21 cellular contexts compared by ENCODE assay signal in genomic region chr7:40566879-40567278, GRCh38.
A peak's percentile ranks its signal among the peaks of the same experiment; 100 is the strongest.
DNase-seq lines count a peak whose midpoint lies in the region; ATAC-seq and TF ChIP-seq lines count a peak whose summit lies in the region.
"Had no signal": no experiment of that assay in that cellular context is flagged by ENCODE, and none has a peak within 500 bp of the region (broad histone marks: within the 10 kb centered on the region; RNA-seq: fewer than 3 reads in every experiment).

No MANE protein-coding gene starts in this region.

- no peak for TF ChIP-seq RAD21 in SK-N-SH (IDR thresholded peaks at IDR 0.05; ENCODE audit: low read length)

- H3K4me2 ChIP-seq in SK-N-SH: no peak overlapping the region
- peak overlapping the region; percentile 37; the same call in 1 of the 2 replicates for H3K4me2 ChIP-seq in DND-41 (ENCODE audit: insufficient read depth, low read length)
- H3K4me2 ChIP-seq: A549; BLaER1 treated with 17β-estradiol and CSF1 and Interleukin-3, amounts not matched to agents 10 nM and 100 nM had no signal

- H3K4me3 ChIP-seq in SK-N-SH (ENCODE audit: low read depth in 2 of 2, low read length in 1 of 2): no peak overlapping the region
- no peak overlapping the region for H3K4me3 ChIP-seq in DND-41 (ENCODE audit: low read depth in 1 of 2, low read length in 2 of 2)
- H3K4me3 ChIP-seq in transverse colon: no peak overlapping the region
- H3K4me3 ChIP-seq: A549; BLaER1 treated with 17β-estradiol and CSF1 and Interleukin-3, amounts not matched to agents 10 nM and 100 nM; GM12878 had no signal

- no peaks in the 10 kb centered on the region for H3K36me3 Mint-ChIP-seq in progenitor cell of endocrine pancreas (ENCODE audit: insufficient read depth)
- H3K36me3 Mint-ChIP-seq: CD8-positive, alpha-beta T cell had no signal

- H4K20me1 ChIP-seq in SK-N-SH (ENCODE audit: insufficient read depth) (no peaks in the 10 kb centered on the region), DND-41 (ENCODE audit: insufficient read depth, low read length) (no peaks in the 10 kb centered on the region)
- H4K20me1 ChIP-seq: BLaER1 treated with 17β-estradiol and CSF1 and Interleukin-3, amounts not matched to agents 10 nM and 100 nM had no signal

- H2AFZ ChIP-seq in SK-N-SH (ENCODE audit: low read depth) (no peak overlapping the region), DND-41 (ENCODE audit: low read depth, low read length) (peak overlapping the region; percentile 50; the same call in 1 of the 2 replicates)

- H3K9ac ChIP-seq in SK-N-SH: no peak overlapping the region
- peak overlapping the region; percentile 27; the same call in 1 of the 2 replicates for H3K9ac ChIP-seq in DND-41 (ENCODE audit: low read depth, low read length)
- H3K9ac ChIP-seq: BLaER1 treated with 17β-estradiol and CSF1 and Interleukin-3, amounts not matched to agents 10 nM and 100 nM had no signal

- no peak overlapping the region for H3K4me3 Mint-ChIP-seq in progenitor cell of endocrine pancreas (ENCODE audit: low read depth)
- H3K4me3 Mint-ChIP-seq: B cell; CD4-positive, alpha-beta T cell; CD8-positive, alpha-beta T cell had no signal

- TF ChIP-seq CTCF in SK-N-SH (IDR thresholded peaks at IDR 0.05) (no peak), DND-41 (IDR thresholded peaks at IDR 0.05; ENCODE audit: borderline replicate concordance, extremely low read depth, low read length, poor library complexity, severe bottlenecking) (no peak), progenitor cell of endocrine pancreas (IDR thresholded peaks at IDR 0.05; ENCODE audit: unreplicated experiment) (no peak), transverse colon (IDR thresholded peaks at IDR 0.05) (no peak)

- in situ Hi-C loops in transverse colon (cut with MboI; ENCODE audit: low pct_ligation_motif_present in 1 of 4, low pct_unique_long_range_greater_than_20kb in 1 of 4, low sequenced_read_pairs in 3 of 4): no loop called here

- CTCF ChIA-PET in SK-N-SH (lab: Yijun Ruan, JAX): interaction anchor here (0.7 to 2.2 kb wide), 3 partner anchors 12 to 236 kb away, joined by 3 to 9 read pairs (median 3); no protein-coding TSS in a partner anchor

- TF ChIP-seq EP300 in SK-N-SH (IDR thresholded peaks at IDR 0.05; ENCODE audit: borderline replicate concordance in 1 of 2, low read depth in 1 of 2, low read length in 1 of 2) (no peak), transverse colon (IDR thresholded peaks at IDR 0.05; ENCODE audit: low read depth) (no peak)

- H3K27me3 ChIP-seq in SK-N-SH (ENCODE audit: insufficient read depth) (no peaks in the 10 kb centered on the region), DND-41 (ENCODE audit: insufficient read depth, low read length, poor library complexity) (no peaks in the 10 kb centered on the region), transverse colon (no peaks in the 10 kb centered on the region)
- H3K27me3 ChIP-seq: BLaER1 treated with 17β-estradiol and CSF1 and Interleukin-3, amounts not matched to agents 10 nM and 100 nM had no signal

- no peak for ATAC-seq in SK-N-SH treated with all-trans-retinoic acid at 6 μM for 48 hours
- peak; percentile 76 for ATAC-seq in DND-41 (ENCODE audit: insufficient read depth, low read depth)
- ATAC-seq: A549; CD8-positive, alpha-beta T cell; GM12878 had no signal

- H3K79me2 ChIP-seq in SK-N-SH (ENCODE audit: insufficient read depth): peaks cover 90% of the 10 kb centered on the region
- no peaks in the 10 kb centered on the region for H3K79me2 ChIP-seq in DND-41 (ENCODE audit: insufficient read depth, low read length)

- peaks cover 9% of the 10 kb centered on the region for H3K9me3 Mint-ChIP-seq in progenitor cell of endocrine pancreas (ENCODE audit: low read depth)
- H3K9me3 Mint-ChIP-seq: CD4-positive, alpha-beta T cell had no signal

- WGBS in SK-N-SH (ENCODE audit: low lambda C conversion rate): 90% methylated on average over 5 of the region's 5 CpGs
- 80% methylated on average over 5 of the region's 5 CpGs for WGBS in transverse colon (ENCODE audit: low coverage in 1 of 2), 2 donors

- H3K9me3 ChIP-seq in SK-N-SH: no peaks in the 10 kb centered on the region
- no peaks in the 10 kb centered on the region for H3K9me3 ChIP-seq in DND-41 (ENCODE audit: insufficient read depth, low read length, severe bottlenecking)
- no peaks in the 10 kb centered on the region for H3K9me3 ChIP-seq in transverse colon
- H3K9me3 ChIP-seq: A549; BLaER1 treated with 17β-estradiol and CSF1 and Interleukin-3, amounts not matched to agents 10 nM and 100 nM; Caco-2 had no signal

- intact Hi-C loops in posterior cingulate gyrus (cut with DNase I) (no loop called here), transverse colon (cut with DNase I; ENCODE audit: low total_unique reads) (no loop called here)

- POLR2A ChIA-PET in SK-N-SH (lab: Yijun Ruan, JAX): no interaction called here

- H3K27ac ChIP-seq in SK-N-SH (ENCODE audit: low read depth in 2 of 2, low read length in 1 of 2): peak overlapping the region in 1 of 2 experiments; percentile 3; a peak in 1 of 4 replicates
- peak overlapping the region; percentile 83 for H3K27ac ChIP-seq in DND-41 (ENCODE audit: low read length)
- no peak overlapping the region for H3K27ac ChIP-seq in transverse colon
- H3K27ac ChIP-seq: 22Rv1; A549; BLaER1 treated with 17β-estradiol and CSF1 and Interleukin-3, amounts not matched to agents 10 nM and 100 nM; C4-2B had no signal

- H3K4me1 ChIP-seq in SK-N-SH (ENCODE audit: control insufficient read depth in 1 of 2, insufficient read depth in 2 of 2, low read depth in 1 of 2, low read length in 1 of 2) (peaks cover 5 to 9% of the 10 kb centered on the region in 2 experiments; a peak in 3 of 4 replicates), DND-41 (ENCODE audit: insufficient read depth, low read length) (peaks cover 49% of the 10 kb centered on the region), transverse colon (no peaks in the 10 kb centered on the region)
- H3K4me1 ChIP-seq: A549, Caco-2 had no signal

- no peaks in the 10 kb centered on the region for H3K27me3 Mint-ChIP-seq in progenitor cell of endocrine pancreas
- H3K27me3 Mint-ChIP-seq: B cell; CD4-positive, alpha-beta T cell had no signal

- peaks cover 8% of the 10 kb centered on the region for H3K4me1 Mint-ChIP-seq in progenitor cell of endocrine pancreas (ENCODE audit: low read depth)
- H3K4me1 Mint-ChIP-seq: B cell had no signal

- H3K9me2 ChIP-seq in SK-N-SH: no peaks in the 10 kb centered on the region

- H3F3A ChIP-seq in SK-N-SH (replicated peaks; ENCODE audit: insufficient read depth): peaks cover 20% of the 10 kb centered on the region

- H3K36me3 ChIP-seq in SK-N-SH (replicated peaks in 1 of 2; ENCODE audit: control insufficient read depth in 1 of 2, insufficient read depth in 2 of 2, low read length in 1 of 2) (peaks cover 8 to 11% of the 10 kb centered on the region in 2 experiments), DND-41 (ENCODE audit: insufficient read depth, low read length) (no peaks in the 10 kb centered on the region), transverse colon (no peaks in the 10 kb centered on the region)
- H3K36me3 ChIP-seq: BLaER1 treated with 17β-estradiol and CSF1 and Interleukin-3, amounts not matched to agents 10 nM and 100 nM had no signal

- TF ChIP-seq POLR2A in transverse colon (IDR thresholded peaks at IDR 0.05): no peak

- H3K27ac Mint-ChIP-seq in progenitor cell of endocrine pancreas: peak overlapping the region; percentile 3
- H3K27ac Mint-ChIP-seq: B cell; CD4-positive, alpha-beta T cell; CD8-positive, alpha-beta T cell had no signal

- DNase-seq in SK-N-SH (no peak), DND-41 (peak; percentile 50), SK-N-DZ (ENCODE audit: low spot score) (peak; percentile 55), progenitor cell of endocrine pancreas (ENCODE audit: low spot score, unreplicated experiment) (no peak), posterior cingulate gyrus (no peak), transverse colon (no peak)
- DNase-seq: AML-193; Caco-2; Calu3; CD4-positive, alpha-beta T cell; CD8-positive, alpha-beta T cell; DMS79 treated with DMSO at 0.1 percent for 48 hours; EL; GDM1 had no signal

TF ChIP-seq in SK-N-SH treated with all-trans-retinoic acid at 6 μM for 48 hours, 23 proteins besides CTCF, POLR2A, EP300 and RAD21:
- 0 out of 2 replicates have a peak, but pooled peaks have one; percentile 10 for TF ChIP-seq ZNF8 (CRISPR knock-in tag; IDR thresholded peaks at IDR 0.05)
- TF ChIP-seq ARNTL (CRISPR knock-in tag; IDR thresholded peaks at IDR 0.05; ENCODE audit: borderline replicate concordance, low read depth): no peak

TF ChIP-seq in SK-N-SH, 30 proteins besides CTCF, POLR2A, EP300 and RAD21 (continues in another document):
- no peak for TF ChIP-seq NFIC (IDR thresholded peaks at IDR 0.05; ENCODE audit: borderline replicate concordance)
- TF ChIP-seq CHD2 (IDR thresholded peaks at IDR 0.05; ENCODE audit: low read length, partially characterized antibody): no peak
- no peak for TF ChIP-seq ELF1 (IDR thresholded peaks at IDR 0.05)
- TF ChIP-seq YY1 (IDR thresholded peaks at IDR 0.05; ENCODE audit: low read depth): no peak
- no peak for TF ChIP-seq TAF1 (IDR thresholded peaks at IDR 0.05; ENCODE audit: borderline replicate concordance, low read depth, low read length)
- TF ChIP-seq GABPA (IDR thresholded peaks at IDR 0.05; ENCODE audit: low read depth): no peak
- no peak for TF ChIP-seq USF2 (IDR thresholded peaks at IDR 0.05; ENCODE audit: borderline replicate concordance, low read depth, low read length)
- no peak for TF ChIP-seq ZBTB33 (IDR thresholded peaks at IDR 0.05; ENCODE audit: borderline replicate concordance, low read depth)
- no peak for TF ChIP-seq SMC3 (IDR thresholded peaks at IDR 0.05; ENCODE audit: low read depth, low read length)

Comparison
In these comparisons a context has a peak if more than half of its experiments do, and no peak if none do; other contexts are left out.
1. DNase-seq: peak in DND-41 (single experiment) and SK-N-DZ (single experiment); none in SK-N-SH (single experiment), progenitor cell of endocrine pancreas (single experiment), posterior cingulate gyrus (0 of 10) and transverse colon (single experiment).